16 cellular contexts compared by ENCODE assay signal in genomic region chr7:118041336-118041878, GRCh38.
"Had no signal": no experiment of that assay in that cellular context is flagged by ENCODE, and none has a peak within 500 bp of the region (broad histone marks: within the 10 kb centered on the region; RNA-seq: fewer than 3 reads in every experiment).

No MANE protein-coding gene starts in this region.

- H3K9me3 ChIP-seq: lower lobe of right lung, pancreas, upper lobe of right lung had no signal

- H3K4me1 ChIP-seq: lower lobe of right lung, pancreas, upper lobe of right lung had no signal

- H3K4me3 ChIP-seq: lower lobe of right lung, pancreas, upper lobe of right lung had no signal

- H3K27me3 ChIP-seq: pancreas, upper lobe of right lung had no signal

- H3K27ac ChIP-seq: epithelial cell of prostate, lower lobe of right lung, pancreas, upper lobe of right lung had no signal

- DNase-seq: activated CD4-positive, alpha-beta memory T cell treated with anti-CD3 and anti-CD28 coated beads, Interleukin-2, amount 10 ng/mL, durations not matched to agents 7 days and 5 days; activated CD4-positive, alpha-beta T cell treated with anti-CD3 and anti-CD28 coated beads for 36 hours; activated gamma-delta T cell; activated T-cell treated with anti-CD3 and anti-CD28 coated beads, Interleukin-2, amount 50 U/mL, for 48 hours; effector memory CD4-positive, alpha-beta T cell; immature natural killer cell; left cardiac atrium; lower lobe of right lung; naive B cell; pancreas; retina; stimulated activated CD4-positive, alpha-beta T cell treated with anti-CD3 and anti-CD28 coated beads, Interleukin-15, amount 100 ng/mL, for 24 hours; stimulated activated CD4-positive, alpha-beta T cell treated with anti-CD3 and anti-CD28 coated beads, Interleukin-4, amount 100 ng/mL, for 24 hours; T-helper 9 cell; upper lobe of right lung had no signal

- H3K36me3 ChIP-seq: lower lobe of right lung, pancreas, upper lobe of right lung had no signal
